25 cellular contexts compared by ENCODE assay signal in the genomic region with DNA sequence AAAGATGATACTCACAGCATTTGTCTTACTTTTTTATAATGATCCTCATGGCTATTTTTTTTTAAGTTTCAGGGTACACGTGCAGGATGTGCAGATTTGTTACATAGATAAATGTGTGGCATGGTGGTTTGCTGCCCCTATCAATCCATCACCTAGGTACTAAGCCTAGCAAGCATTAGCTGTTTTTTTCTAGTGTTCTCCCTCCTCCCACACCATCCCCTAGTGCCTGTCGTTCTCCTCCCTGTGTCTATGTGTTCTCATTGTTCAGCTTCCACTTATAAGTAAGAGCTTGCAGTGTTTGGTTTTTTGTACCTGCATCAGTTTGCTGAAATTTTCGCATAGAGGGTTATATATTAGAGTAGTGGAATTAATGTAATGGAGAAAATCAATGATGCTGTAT.
"Had no signal": no experiment of that assay in that cellular context is flagged by ENCODE, and none has a peak within 500 bp of the region (broad histone marks: within the 10 kb centered on the region; RNA-seq: fewer than 3 reads in every experiment).

No MANE protein-coding gene starts in this region.

- H3K27ac ChIP-seq: adrenal gland, lower lobe of right lung, transverse colon, uterus had no signal

- H3K27ac Mint-ChIP-seq: activated B cell treated with CpG ODN at 0.5 μM for 24 hours; activated CD4-positive, alpha-beta T cell treated with anti-CD3 and anti-CD28 coated beads for 36 hours; activated naive CD8-positive, alpha-beta T cell; activated T-helper 2 cell treated with anti-CD3 and anti-CD28 coated beads, Interferon-gamma antibody, Interleukin-2, Interleukin-4, amounts not matched to agents 10 μg/mL and 5 μg/mL and 100 μg/mL, durations not matched to agents 14 hours and 24 hours and 36 hours; naive B cell; stimulated activated naive B cell treated with anti-CD40 and anti-IgM and Interleukin-4, amounts not matched to agents 10 μg/mL and 1 μg/mL and 100 μg/mL, for 72 hours had no signal

- H3K4me3 Mint-ChIP-seq: activated B cell treated with CpG ODN at 0.5 μM for 24 hours; activated CD4-positive, alpha-beta T cell treated with anti-CD3 and anti-CD28 coated beads for 36 hours; activated naive CD8-positive, alpha-beta T cell; activated T-cell treated with anti-CD3 and anti-CD28 coated beads, Interleukin-2, amount 50 U/mL, for 4 hours; naive B cell; stimulated activated naive B cell treated with anti-CD40 and anti-IgM and Interleukin-4, amounts not matched to agents 10 μg/mL and 1 μg/mL and 100 μg/mL, for 72 hours had no signal

- H3K36me3 Mint-ChIP-seq: activated naive CD8-positive, alpha-beta T cell; naive B cell; stimulated activated naive B cell treated with anti-CD40 and anti-IgM and Interleukin-4, amounts not matched to agents 10 μg/mL and 1 μg/mL and 100 μg/mL, for 72 hours had no signal

- H3K4me3 ChIP-seq: adrenal gland, lower lobe of right lung, transverse colon, uterus had no signal

- H3K9me3 ChIP-seq: adrenal gland, lower lobe of right lung, transverse colon, uterus had no signal

- H3K4me1 ChIP-seq: adrenal gland, lower lobe of right lung, transverse colon, uterus had no signal

- DNase-seq: activated B cell treated with CpG ODN at 0.5 μM for 24 hours; activated CD4-positive, alpha-beta T cell treated with anti-CD3 and anti-CD28 coated beads for 36 hours; activated CD4-positive, alpha-beta T cell treated with anti-CD3 and anti-CD28 coated beads, Interleukin-2, amount 50 U/mL, for 4 hours; activated CD8-positive, alpha-beta memory T cell treated with anti-CD3 and anti-CD28 coated beads for 24 hours; activated CD8-positive, alpha-beta memory T cell treated with anti-CD3 and anti-CD28 coated beads, Interleukin-2, amount 50 U/mL, for 48 hours; activated naive CD4-positive, alpha-beta T cell; activated T-cell treated with anti-CD3 and anti-CD28 coated beads, Interleukin-2, amount 50 U/mL, for 4 hours; adrenal gland; central memory CD4-positive, alpha-beta T cell; dermis blood vessel endothelial cell; effector CD8-positive, alpha-beta T cell; foreskin melanocyte; kidney; lower lobe of right lung; naive B cell; occipital lobe; small intestine; stimulated activated CD4-positive, alpha-beta T cell treated with anti-CD3 and anti-CD28 coated beads, Interleukin-2, amount 100 ng/mL, for 24 hours; stimulated activated naive B cell treated with anti-CD40 and anti-IgM and Interleukin-4, amounts not matched to agents 10 μg/mL and 1 μg/mL and 100 μg/mL, for 72 hours; transverse colon; uterus had no signal

- H3K36me3 ChIP-seq: adrenal gland, lower lobe of right lung, transverse colon, uterus had no signal

- H3K4me1 Mint-ChIP-seq: activated B cell treated with CpG ODN at 0.5 μM for 24 hours; activated CD4-positive, alpha-beta T cell treated with anti-CD3 and anti-CD28 coated beads for 36 hours; naive B cell; stimulated activated naive B cell treated with anti-CD40 and anti-IgM and Interleukin-4, amounts not matched to agents 10 μg/mL and 1 μg/mL and 100 μg/mL, for 72 hours had no signal

- H3K9me3 Mint-ChIP-seq: activated B cell treated with CpG ODN at 0.5 μM for 24 hours; stimulated activated naive B cell treated with anti-CD40 and anti-IgM and Interleukin-4, amounts not matched to agents 10 μg/mL and 1 μg/mL and 100 μg/mL, for 72 hours had no signal

- H3K27me3 Mint-ChIP-seq: activated B cell treated with CpG ODN at 0.5 μM for 24 hours; activated naive CD8-positive, alpha-beta T cell had no signal

- H3K27me3 ChIP-seq: adrenal gland, transverse colon, uterus had no signal

- ATAC-seq: activated CD4-positive, alpha-beta T cell treated with anti-CD3 and anti-CD28 coated beads for 36 hours; activated T-cell treated with anti-CD3 and anti-CD28 coated beads, Interleukin-2, amount 50 U/mL, for 4 hours; left lobe of liver; lower lobe of right lung; sciatic nerve; stimulated activated naive B cell treated with anti-CD40 and anti-IgM and Interleukin-4, amounts not matched to agents 10 μg/mL and 1 μg/mL and 100 μg/mL, for 72 hours had no signal
